In genomic region chr18:57833441-57834101, GRCh38 we compare ENCODE assay signal across 8 cellular contexts. TPM values are rescaled to one million over a fixed set of nuclear protein-coding genes. Genes with fewer than 3 reads are reported as not detected.
DNase-seq lines count a peak whose midpoint lies in the region; ATAC-seq and TF ChIP-seq lines count a peak whose summit lies in the region.

No MANE protein-coding gene starts in this region.

- H3K27ac ChIP-seq in mesendoderm (ENCODE audit: low read depth, low read length) = no peak overlapping the region
- no peak overlapping the region for H3K27ac ChIP-seq in WERI-Rb-1

- ATAC-seq in GM19351 (IDR thresholded peaks at IDR 0.05; ENCODE audit: unreplicated experiment) = peak; percentile 42
- peak; percentile 40 for ATAC-seq in HG03378 (IDR thresholded peaks at IDR 0.05; ENCODE audit: unreplicated experiment)
- ATAC-seq in activated T-helper 17 cell treated with anti-CD3 and anti-CD28 coated beads, Interleukin-2, amount 50 U/mL, for 72 hours (replicated peaks) = peak; percentile 46

- H3K4ac ChIP-seq in mesendoderm (ENCODE audit: low read depth, low read length) = no peak overlapping the region

- H3K4me1 Mint-ChIP-seq in activated T-helper 17 cell treated with anti-CD3 and anti-CD28 coated beads, Interleukin-2, amount 50 U/mL, for 72 hours = peaks cover 21% of the 10 kb centered on the region

- no peak overlapping the region for H3K18ac ChIP-seq in mesendoderm (ENCODE audit: low read length)

- H3K27me3 Mint-ChIP-seq in activated T-helper 17 cell treated with anti-CD3 and anti-CD28 coated beads, Interleukin-2, amount 50 U/mL, for 72 hours = peaks cover 17% of the 10 kb centered on the region

- H3K9me3 ChIP-seq in WERI-Rb-1 (ENCODE audit: severe bottlenecking) = peaks cover 8% of the 10 kb centered on the region

- H2BK5ac ChIP-seq in mesendoderm (ENCODE audit: low read length) = no peak overlapping the region

- H3K9ac ChIP-seq in mesendoderm (ENCODE audit: low read length) = no peak overlapping the region

- DNase-seq in DMS53 treated with DMSO at 0.1 percent for 48 hours (lab: John Stamatoyannopoulos, UW; ENCODE audit: unreplicated experiment) (peak; percentile 86), mesendoderm (peak; percentile 64), D341Med (ENCODE audit: low spot score) (no peak), WERI-Rb-1 (no peak), NCI-H526 (lab: John Stamatoyannopoulos, UW) (no peak)

- H3K4me2 ChIP-seq in mesendoderm (ENCODE audit: low read length) = no peak overlapping the region

- no peak overlapping the region for H3K23ac ChIP-seq in mesendoderm (ENCODE audit: low read length)

- H3K9me3 Mint-ChIP-seq in activated T-helper 17 cell treated with anti-CD3 and anti-CD28 coated beads, Interleukin-2, amount 50 U/mL, for 72 hours = peaks cover 4% of the 10 kb centered on the region

- TF ChIP-seq CTCF in WERI-Rb-1 (IDR thresholded peaks at IDR 0.05; ENCODE audit: low read depth, low read length) = no peak

- no peak overlapping the region for H4K5ac ChIP-seq in mesendoderm (ENCODE audit: low read length)

- H3K79me1 ChIP-seq in mesendoderm (ENCODE audit: low read length) = no peaks in the 10 kb centered on the region

- H3K27me3 ChIP-seq in mesendoderm (ENCODE audit: insufficient read depth, low read length, poor library complexity) = no peaks in the 10 kb centered on the region
- no peaks in the 10 kb centered on the region for H3K27me3 ChIP-seq in WERI-Rb-1 (ENCODE audit: insufficient read depth, low read depth, severe bottlenecking)

- H2AK5ac ChIP-seq in mesendoderm (ENCODE audit: low read length) = no peak overlapping the region

- H3K4me3 ChIP-seq in mesendoderm (ENCODE audit: low read length) (no peak overlapping the region), WERI-Rb-1 (ENCODE audit: low read depth, low read length) (no peak overlapping the region)

- H3K79me2 ChIP-seq in mesendoderm (ENCODE audit: control insufficient read depth, insufficient read depth, low read length) = no peaks in the 10 kb centered on the region

- H2BK120ac ChIP-seq in mesendoderm (ENCODE audit: low read depth, low read length) = no peak overlapping the region

- H2BK15ac ChIP-seq in mesendoderm (replicated peaks; ENCODE audit: low read depth) = no peak overlapping the region

- H3K4me3 Mint-ChIP-seq in activated T-helper 17 cell treated with anti-CD3 and anti-CD28 coated beads, Interleukin-2, amount 50 U/mL, for 72 hours = peak overlapping the region; percentile 64

- H3K36me3 ChIP-seq in mesendoderm (ENCODE audit: control insufficient read depth, insufficient read depth, low read length) = no peaks in the 10 kb centered on the region
- no peaks in the 10 kb centered on the region for H3K36me3 ChIP-seq in WERI-Rb-1

- H4K8ac ChIP-seq in mesendoderm (ENCODE audit: low read depth, low read length) = no peak overlapping the region

- no peaks in the 10 kb centered on the region for H3K4me1 ChIP-seq in mesendoderm (ENCODE audit: control insufficient read depth, low read depth, low read length)

- peaks cover 9% of the 10 kb centered on the region for H3K36me3 Mint-ChIP-seq in activated T-helper 17 cell treated with anti-CD3 and anti-CD28 coated beads, Interleukin-2, amount 50 U/mL, for 72 hours (ENCODE audit: low read depth)

- H3K27ac Mint-ChIP-seq in activated T-helper 17 cell treated with anti-CD3 and anti-CD28 coated beads, Interleukin-2, amount 50 U/mL, for 72 hours = peak overlapping the region; percentile 37

- WGBS in mesendoderm (ENCODE audit: extremely low coverage, insufficient coverage, low lambda C conversion rate) = no CpG with 5 or more reads among the region's 8 CpGs

- H3K56ac ChIP-seq in mesendoderm (ENCODE audit: low read length) = no peak overlapping the region

RNA-seq across cellular contexts. Expression of gene ATP8B1, which starts 30.5 kb away (rescaled TPM):
- total RNA-seq in activated T-helper 17 cell treated with anti-CD3 and anti-CD28 coated beads, Interleukin-2, amount 50 U/mL, for 72 hours = not detected
- polyA plus RNA-seq in mesendoderm (2013, experiment 1 of 2) = 2.4 TPM
- polyA plus RNA-seq in mesendoderm (2013, experiment 2 of 2) = 2.4 TPM

Comparison
In these comparisons a context has a peak if more than half of its experiments do, and no peak if none do; other contexts are left out.
1. DNase-seq: peak in DMS53 treated with DMSO at 0.1 percent for 48 hours (single experiment) and mesendoderm (single experiment); none in D341Med (single experiment), WERI-Rb-1 (single experiment) and NCI-H526 (0 of 2).
2. Peak in every context shown above with its lines, with median percentiles within 50 percentile points of each other: ATAC-seq.